In genomic region chr6:157253699-157254098, GRCh38 we compare ENCODE assay signal across 16 cellular contexts.
A peak's percentile ranks its signal among the peaks of the same experiment; 100 is the strongest.
DNase-seq lines count a peak whose midpoint lies in the region; ATAC-seq and TF ChIP-seq lines count a peak whose summit lies in the region.
"Had no signal": no experiment of that assay in that cellular context is flagged by ENCODE, and none has a peak within 500 bp of the region (broad histone marks: within the 10 kb centered on the region; RNA-seq: fewer than 3 reads in every experiment).

No MANE protein-coding gene starts in this region.

- TF ChIP-seq CTCF in mammary epithelial cell (conservative IDR thresholded peaks at IDR 0.05 in 1 of 2, IDR thresholded peaks at IDR 0.05 in 1 of 2; ENCODE audit: extremely low read depth in 1 of 2, insufficient read depth in 1 of 2, low read depth in 1 of 2, low read length in 2 of 2) (no peak), heart right ventricle (IDR thresholded peaks at IDR 0.05) (no peak)

- H4K20me1 ChIP-seq in mammary epithelial cell (ENCODE audit: insufficient read depth, low read length), result no peaks in the 10 kb centered on the region
- H4K20me1 ChIP-seq: BLaER1 treated with 17β-estradiol and CSF1 and Interleukin-3, amounts not matched to agents 10 nM and 100 nM had no signal

- H3K4me1 ChIP-seq in mammary epithelial cell (ENCODE audit: insufficient read depth, low read length) (no peaks in the 10 kb centered on the region), heart right ventricle (peaks cover 0 to 9% (median 3%) of the 10 kb centered on the region in 9 donors)
- H3K4me1 ChIP-seq: BLaER1 treated with 17β-estradiol and CSF1 and Interleukin-3, amounts not matched to agents 10 nM and 100 nM had no signal

- BruUV-seq in mammary epithelial cell (replicated peaks; lab: Mats Ljungman, UMichigan), result no TSS peak

- DNase-seq in NCI-H2107 treated with DMSO at 0.1 percent for 48 hours (lab: John Stamatoyannopoulos, UW; ENCODE audit: unreplicated experiment) (peak; percentile 83), left colon (peak in 1 of 2 donors; percentile 52), posterior vena cava (ENCODE audit: low spot score) (peak; percentile 36), NCI-H526 (lab: John Stamatoyannopoulos, UW) (no peak), mammary epithelial cell (no peak), germinal center (ENCODE audit: low spot score) (no peak), heart right ventricle (no peak)
- DNase-seq: 8988T; CD4-positive, CD25-positive, alpha-beta regulatory T cell; DMS53; GF-D8; GM23248 had no signal

- H3K36me3 ChIP-seq in mammary epithelial cell (ENCODE audit: insufficient read depth, low read length) (no peaks in the 10 kb centered on the region), heart right ventricle (no peaks in the 10 kb centered on the region)
- H3K36me3 ChIP-seq: BLaER1 treated with 17β-estradiol and CSF1 and Interleukin-3, amounts not matched to agents 10 nM and 100 nM had no signal

- H3K9ac ChIP-seq in mammary epithelial cell (ENCODE audit: insufficient read depth, low read length), result no peak overlapping the region
- H3K9ac ChIP-seq: BLaER1 treated with 17β-estradiol and CSF1 and Interleukin-3, amounts not matched to agents 10 nM and 100 nM; GM23248 had no signal

- H3K79me2 ChIP-seq in mammary epithelial cell (ENCODE audit: insufficient read depth, low read length), result no peaks in the 10 kb centered on the region

- no peak overlapping the region for H2AFZ ChIP-seq in mammary epithelial cell (ENCODE audit: low read depth, low read length)
- H2AFZ ChIP-seq: GM23248 had no signal

- in situ Hi-C loops in mammary epithelial cell (cut with MboI; ENCODE audit: low sequenced_read_pairs in 2 of 2), result no loop called here

- WGBS in mammary epithelial cell (ENCODE audit: low coverage, missing lambda C conversion rate), result 10% methylated on average over 4 of the region's 7 CpGs
- 84 to 88% methylated on average over 7 of the region's 7 CpGs for WGBS in heart right ventricle, 2 donors

- TF ChIP-seq RAD21 in Ishikawa (IDR thresholded peaks at IDR 0.05; ENCODE audit: low read depth), result no peak

- intact Hi-C loops in left colon (cut with DNase I, micrococcal nuclease) (no loop called here), posterior vena cava (cut with DNase I) (no loop called here), mammary epithelial cell (cut with micrococcal nuclease) (no loop called here), heart right ventricle (cut with DNase I) (no loop called here)

- CTCF ChIA-PET in mammary epithelial cell (lab: Charles Lee; ENCODE audit: low non-redundant PET), result no interaction called here

- no peak overlapping the region for H3K4me3 ChIP-seq in mammary epithelial cell (replicated peaks in 1 of 3; ENCODE audit: insufficient read depth in 1 of 3, low read depth in 2 of 3, low read length in 3 of 3)
- H3K4me3 ChIP-seq in heart right ventricle, result no peak overlapping the region
- H3K4me3 ChIP-seq: BLaER1 treated with 17β-estradiol and CSF1 and Interleukin-3, amounts not matched to agents 10 nM and 100 nM; GM23248 had no signal

- dilution Hi-C loops in mammary epithelial cell (cut with HindIII; ENCODE audit: low sequenced_read_pairs), result loop anchor here (10.0 kb wide), 1 partner anchor 59 kb away; no protein-coding TSS in a partner anchor

- ATAC-seq in left colon (peak; percentile 87), heart right ventricle (no peak)
- ATAC-seq: HCT116 had no signal

- H3K27me3 ChIP-seq in mammary epithelial cell (ENCODE audit: insufficient read depth, low read length), result no peaks in the 10 kb centered on the region
- no peaks in the 10 kb centered on the region for H3K27me3 ChIP-seq in heart right ventricle
- H3K27me3 ChIP-seq: BLaER1 treated with 17β-estradiol and CSF1 and Interleukin-3, amounts not matched to agents 10 nM and 100 nM had no signal

- TF ChIP-seq EP300 in Ishikawa (IDR thresholded peaks at IDR 0.05; ENCODE audit: borderline replicate concordance), result no peak

- no peak overlapping the region for H3K4me2 ChIP-seq in mammary epithelial cell (ENCODE audit: insufficient read depth, low read depth, low read length)
- H3K4me2 ChIP-seq: BLaER1 treated with 17β-estradiol and CSF1 and Interleukin-3, amounts not matched to agents 10 nM and 100 nM had no signal

- H3K27ac ChIP-seq in mammary epithelial cell (ENCODE audit: insufficient read depth, low read depth, low read length) (no peak overlapping the region), heart right ventricle (no peak overlapping the region)
- H3K27ac ChIP-seq: BLaER1 treated with 17β-estradiol and CSF1 and Interleukin-3, amounts not matched to agents 10 nM and 100 nM; GM23248; HL-60 had no signal

- H3K9me3 ChIP-seq in mammary epithelial cell (replicated peaks; ENCODE audit: insufficient read depth, low read length), result no peaks in the 10 kb centered on the region
- H3K9me3 ChIP-seq in heart right ventricle, result peaks cover 0 to 4% (median 0%) of the 10 kb centered on the region in 11 donors

TF ChIP-seq in Ishikawa, 13 proteins besides CTCF, POLR2A, EP300 and RAD21:
- TF ChIP-seq, protein P1, sequence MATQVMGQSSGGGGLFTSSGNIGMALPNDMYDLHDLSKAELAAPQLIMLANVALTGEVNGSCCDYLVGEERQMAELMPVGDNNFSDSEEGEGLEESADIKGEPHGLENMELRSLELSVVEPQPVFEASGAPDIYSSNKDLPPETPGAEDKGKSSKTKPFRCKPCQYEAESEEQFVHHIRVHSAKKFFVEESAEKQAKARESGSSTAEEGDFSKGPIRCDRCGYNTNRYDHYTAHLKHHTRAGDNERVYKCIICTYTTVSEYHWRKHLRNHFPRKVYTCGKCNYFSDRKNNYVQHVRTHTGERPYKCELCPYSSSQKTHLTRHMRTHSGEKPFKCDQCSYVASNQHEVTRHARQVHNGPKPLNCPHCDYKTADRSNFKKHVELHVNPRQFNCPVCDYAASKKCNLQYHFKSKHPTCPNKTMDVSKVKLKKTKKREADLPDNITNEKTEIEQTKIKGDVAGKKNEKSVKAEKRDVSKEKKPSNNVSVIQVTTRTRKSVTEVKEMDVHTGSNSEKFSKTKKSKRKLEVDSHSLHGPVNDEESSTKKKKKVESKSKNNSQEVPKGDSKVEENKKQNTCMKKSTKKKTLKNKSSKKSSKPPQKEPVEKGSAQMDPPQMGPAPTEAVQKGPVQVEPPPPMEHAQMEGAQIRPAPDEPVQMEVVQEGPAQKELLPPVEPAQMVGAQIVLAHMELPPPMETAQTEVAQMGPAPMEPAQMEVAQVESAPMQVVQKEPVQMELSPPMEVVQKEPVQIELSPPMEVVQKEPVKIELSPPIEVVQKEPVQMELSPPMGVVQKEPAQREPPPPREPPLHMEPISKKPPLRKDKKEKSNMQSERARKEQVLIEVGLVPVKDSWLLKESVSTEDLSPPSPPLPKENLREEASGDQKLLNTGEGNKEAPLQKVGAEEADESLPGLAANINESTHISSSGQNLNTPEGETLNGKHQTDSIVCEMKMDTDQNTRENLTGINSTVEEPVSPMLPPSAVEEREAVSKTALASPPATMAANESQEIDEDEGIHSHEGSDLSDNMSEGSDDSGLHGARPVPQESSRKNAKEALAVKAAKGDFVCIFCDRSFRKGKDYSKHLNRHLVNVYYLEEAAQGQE (IDR thresholded peaks at IDR 0.05; ENCODE audit: low read depth), result peak; percentile 34
- TF ChIP-seq YY1 (IDR thresholded peaks at IDR 0.05; ENCODE audit: low read depth), result no peak
- no peak for TF ChIP-seq TCF12 (IDR thresholded peaks at IDR 0.05; ENCODE audit: low read depth)
- TF ChIP-seq TEAD4 (IDR thresholded peaks at IDR 0.05), result no peak
TF ChIP-seq in Ishikawa: peak in this region for 1.

Comparison
In these comparisons a context has a peak if more than half of its experiments do, and no peak if none do; other contexts are left out.
1. DNase-seq: peak in NCI-H2107 treated with DMSO at 0.1 percent for 48 hours (single experiment) and posterior vena cava (single experiment); none in NCI-H526 (0 of 2), mammary epithelial cell (single experiment), germinal center (single experiment) and heart right ventricle (0 of 2).